15 cellular contexts compared by ENCODE assay signal in genomic region chr22:28903080-28903479, GRCh38. TPM values are rescaled to one million over a fixed set of nuclear protein-coding genes. Genes with fewer than 3 reads are reported as not detected.
DNase-seq lines count a peak whose midpoint lies in the region; ATAC-seq and TF ChIP-seq lines count a peak whose summit lies in the region.
"Had no signal": no experiment of that assay in that cellular context is flagged by ENCODE, and none has a peak within 500 bp of the region (broad histone marks: within the 10 kb centered on the region; RNA-seq: fewer than 3 reads in every experiment).

No MANE protein-coding gene starts in this region.

- DNase-seq in esophagus squamous epithelium (lab: John Stamatoyannopoulos, UW), result no peak
- DNase-seq in stomach, result no peak
- DNase-seq in natural killer cell, result no peak
- DNase-seq in ecto neural progenitor cell (ENCODE audit: low spot score), result no peak
- DNase-seq in NCI-H146 (lab: John Stamatoyannopoulos, UW), result no peak
- DNase-seq: activated B cell treated with CpG ODN at 0.5 μM for 24 hours; activated CD8-positive, alpha-beta memory T cell treated with anti-CD3 and anti-CD28 coated beads, Interleukin-2, amount 50 U/mL, for 48 hours; activated naive CD8-positive, alpha-beta T cell treated with anti-CD3 and anti-CD28 coated beads, Interleukin-2, amount 10 ng/mL, durations not matched to agents 7 days and 5 days; effector CD8-positive, alpha-beta T cell; NCI-H1092; NCI-H345; occipital lobe had no signal

- H3K27me3 Mint-ChIP-seq in natural killer cell (ENCODE audit: low read depth in 2 of 2), result peaks cover 10 to 37% of the 10 kb centered on the region in 2 donors

- H3K4me3 ChIP-seq in esophagus squamous epithelium (no peak overlapping the region), liver (ENCODE audit: low read depth in 1 of 3, low read length in 3 of 3) (no peak overlapping the region), stomach (no peak overlapping the region)

- H3K4me1 Mint-ChIP-seq in natural killer cell, result peaks cover 10 to 16% of the 10 kb centered on the region in 2 donors

- WGBS in esophagus squamous epithelium, 2 donors, result 50 to 56% methylated on average over 10 of the region's 11 CpGs
- WGBS in liver, result 65% methylated on average over 11 of the region's 11 CpGs
- WGBS in stomach, 5 donors, result 54 to 77% (median 56%) methylated on average over 11 of the region's 11 CpGs

- TF ChIP-seq POLR2A in esophagus squamous epithelium (IDR thresholded peaks at IDR 0.05), result no peak
- TF ChIP-seq POLR2A in stomach (IDR thresholded peaks at IDR 0.05), result no peak

- no peaks in the 10 kb centered on the region for H3K9me3 Mint-ChIP-seq in natural killer cell
- H3K9me3 Mint-ChIP-seq: activated B cell treated with CpG ODN at 0.5 μM for 24 hours; activated naive CD8-positive, alpha-beta T cell treated with anti-CD3 and anti-CD28 coated beads, Interleukin-2, amount 10 ng/mL, durations not matched to agents 7 days and 5 days had no signal

- H3K27ac ChIP-seq in VCaP (peak overlapping the region; percentile 71), esophagus squamous epithelium (peak overlapping the region in 3 of 4 donors; percentile 51 to 78 (median 71)), liver (ENCODE audit: low read depth in 1 of 2, low read length in 2 of 2) (no peak overlapping the region), stomach (peak overlapping the region in 3 of 5 donors; percentile 27 to 63 (median 48))

- intact Hi-C loops in esophagus squamous epithelium (cut with DNase I), result no loop called here
- intact Hi-C loops in stomach (cut with DNase I; ENCODE audit: low total_unique reads), result no loop called here
- intact Hi-C loops in natural killer cell (cut with micrococcal nuclease), result no loop called here

- H3K9ac ChIP-seq in liver (ENCODE audit: low read depth in 1 of 2, low read length in 2 of 2), result no peak overlapping the region

- H3K9me3 ChIP-seq in esophagus squamous epithelium (no peaks in the 10 kb centered on the region), liver (ENCODE audit: control insufficient read depth in 4 of 4, low read length in 3 of 4) (no peaks in the 10 kb centered on the region), stomach (no peaks in the 10 kb centered on the region)

- TF ChIP-seq EP300 in stomach (IDR thresholded peaks at IDR 0.05), result no peak

- H3K36me3 ChIP-seq in esophagus squamous epithelium (no peaks in the 10 kb centered on the region), liver (ENCODE audit: control insufficient read depth in 4 of 4, insufficient read depth in 3 of 4, low read depth in 1 of 4, low read length in 3 of 4) (no peaks in the 10 kb centered on the region), stomach (no peaks in the 10 kb centered on the region)

- ATAC-seq in HG02759 (IDR thresholded peaks at IDR 0.05; ENCODE audit: unreplicated experiment) (no peak), natural killer cell (no peak)

- no peak for TF ChIP-seq RAD21 in liver (IDR thresholded peaks at IDR 0.05)

- H3K27me3 ChIP-seq in esophagus squamous epithelium (no peaks in the 10 kb centered on the region), liver (ENCODE audit: control insufficient read depth in 4 of 4, insufficient read depth in 4 of 4, low read length in 3 of 4) (no peaks in the 10 kb centered on the region), stomach (no peaks in the 10 kb centered on the region)

- H3K4me1 ChIP-seq in esophagus squamous epithelium (peaks cover 14 to 87% (median 33%) of the 10 kb centered on the region in 3 donors), liver (ENCODE audit: control insufficient read depth in 4 of 4, insufficient read depth in 4 of 4, low read length in 3 of 4) (peaks cover 5 to 44% (median 25%) of the 10 kb centered on the region in 4 donors), stomach (peaks cover 23 to 80% (median 48%) of the 10 kb centered on the region in 4 donors)

- no peak overlapping the region for H3K4me3 Mint-ChIP-seq in natural killer cell
- H3K4me3 Mint-ChIP-seq: activated B cell treated with CpG ODN at 0.5 μM for 24 hours; activated naive CD8-positive, alpha-beta T cell treated with anti-CD3 and anti-CD28 coated beads, Interleukin-2, amount 10 ng/mL, durations not matched to agents 7 days and 5 days had no signal

- no peak overlapping the region for H3K27ac Mint-ChIP-seq in natural killer cell
- H3K27ac Mint-ChIP-seq: activated B cell treated with CpG ODN at 0.5 μM for 24 hours; activated naive CD8-positive, alpha-beta T cell treated with anti-CD3 and anti-CD28 coated beads, Interleukin-2, amount 10 ng/mL, durations not matched to agents 7 days and 5 days had no signal

- TF ChIP-seq CTCF in VCaP (conservative IDR thresholded peaks at IDR 0.05) (no peak), esophagus squamous epithelium (IDR thresholded peaks at IDR 0.05) (no peak), liver (IDR thresholded peaks at IDR 0.05; ENCODE audit: low read depth, low read length, missing input control) (no peak), stomach (IDR thresholded peaks at IDR 0.05) (no peak), natural killer cell (IDR thresholded peaks at IDR 0.05) (no peak)

- H3K36me3 Mint-ChIP-seq in natural killer cell, result no peaks in the 10 kb centered on the region
- H3K36me3 Mint-ChIP-seq: activated naive CD8-positive, alpha-beta T cell treated with anti-CD3 and anti-CD28 coated beads, Interleukin-2, amount 10 ng/mL, durations not matched to agents 7 days and 5 days had no signal

TF ChIP-seq in liver, 16 proteins besides CTCF, POLR2A, EP300 and RAD21:
- TF ChIP-seq SP1 (IDR thresholded peaks at IDR 0.05) (no peak), ZBTB33 (IDR thresholded peaks at IDR 0.05) (no peak), ATF3 (IDR thresholded peaks at IDR 0.05) (no peak), HNF4G (IDR thresholded peaks at IDR 0.05) (no peak), YY1 (IDR thresholded peaks at IDR 0.05) (no peak), MAX (IDR thresholded peaks at IDR 0.05) (no peak), NR2F2 (IDR thresholded peaks at IDR 0.05) (no peak), RXRA (IDR thresholded peaks at IDR 0.05) (peak; percentile 50 to 51), FOXA2 (IDR thresholded peaks at IDR 0.05) (no peak), HNF4A (conservative IDR thresholded peaks at IDR 0.05) (peak in 1 of 2 donors; percentile 10)

RNA-seq across cellular contexts. Expression of gene ZNRF3, which starts 19.7 kb away (rescaled TPM):
- total RNA-seq in esophagus squamous epithelium (10 to 100 TPM in 1 of 4 donors, 1 to 10 TPM in 3; 6.6 to 10.9 (median 7.2) TPM), liver (1 to 10 TPM; 5.0 to 5.9 TPM), stomach (10 to 100 TPM in 1 of 5 donors, 1 to 10 TPM in 4; 1.8 to 52.7 (median 6.4) TPM), natural killer cell (under 1 TPM; 0.23 to 0.34 (median 0.33) TPM)
- polyA plus RNA-seq in liver (1 to 10 TPM; 2.2 to 4.4 TPM), stomach (1 to 10 TPM; 1.4 to 2.9 (median 1.7) TPM)

Comparison
In these comparisons a context has a peak if more than half of its experiments do, and no peak if none do; other contexts are left out.
1. H3K27ac ChIP-seq: peak in VCaP (single experiment), esophagus squamous epithelium (3 of 4) and stomach (3 of 5); none in liver (0 of 2).